In genomic region chr5:26023361-26023760, GRCh38 we compare ENCODE assay signal across 23 cellular contexts.
"Had no signal": no experiment of that assay in that cellular context is flagged by ENCODE, and none has a peak within 500 bp of the region (broad histone marks: within the 10 kb centered on the region; RNA-seq: fewer than 3 reads in every experiment).

No MANE protein-coding gene starts in this region.

- H3K4me3 ChIP-seq: hepatocyte, lung, neural progenitor cell, ovary, right atrium auricular region, sigmoid colon, skin epidermis, testis, tibial nerve had no signal

- H2AFZ ChIP-seq: hepatocyte, neural progenitor cell had no signal

- ATAC-seq: foreskin keratinocyte; left cardiac atrium; left ventricle myocardium superior; natural killer cell treated with Interleukin-12 subunit alpha and Interleukin-12 subunit beta and Interleukin-15 and Interleukin-18, amount 100 ng/mL, for 72 hours; stimulated activated naive B cell treated with anti-CD40 and anti-IgM and Interleukin-4, amounts not matched to agents 10 μg/mL and 1 μg/mL and 100 μg/mL, for 72 hours; stimulated activated naive CD8-positive, alpha-beta T cell treated with anti-CD3 and anti-CD28 coated beads, Interleukin-15, amount 100 ng/mL, for 72 hours had no signal

- H3K36me3 ChIP-seq: ovary, right atrium auricular region, sigmoid colon, tibial nerve had no signal

- H3K27me3 ChIP-seq: foreskin keratinocyte, hepatocyte, neural progenitor cell, ovary, right atrium auricular region, sigmoid colon, testis, tibial nerve had no signal

- DNase-seq: dermis blood vessel endothelial cell; erythroblast; foreskin keratinocyte; kidney; left cardiac atrium; left ventricle myocardium superior; mesenchymal stem cell; midbrain; nucleus accumbens; ovary; sigmoid colon; stimulated activated CD4-positive, alpha-beta T cell treated with anti-CD3 and anti-CD28 coated beads, Interleukin-2, amount 100 ng/mL, for 24 hours; stimulated activated CD4-positive, alpha-beta T cell treated with anti-CD3 and anti-CD28 coated beads, Interleukin-4, amount 100 ng/mL, for 4 hours; stimulated activated naive B cell treated with anti-CD40 and anti-IgM and Interleukin-4, amounts not matched to agents 10 μg/mL and 1 μg/mL and 100 μg/mL, for 72 hours; stimulated activated naive CD8-positive, alpha-beta T cell treated with anti-CD3 and anti-CD28 coated beads, Interleukin-15, amount 100 ng/mL, for 72 hours; testis had no signal

- H3K9me3 ChIP-seq: ovary, right atrium auricular region, sigmoid colon, testis, tibial nerve had no signal

- H3K9ac ChIP-seq: neural progenitor cell had no signal

- H3K79me2 ChIP-seq: hepatocyte had no signal

- H3K4me1 ChIP-seq: foreskin keratinocyte, neural progenitor cell, right atrium auricular region, sigmoid colon, testis, tibial nerve had no signal

- H3K27ac ChIP-seq: foreskin keratinocyte, hepatocyte, neural progenitor cell, ovary, right atrium auricular region, sigmoid colon, skin epidermis, testis, tibial nerve had no signal

- H3K4me2 ChIP-seq: hepatocyte, neural progenitor cell had no signal
